Comparison of ENCODE assay signal across 14 cellular contexts in genomic region chr5:6359534-6359933, GRCh38. TPM values are rescaled to one million over a fixed set of nuclear protein-coding genes. Genes with fewer than 3 reads are reported as not detected.
DNase-seq lines count a peak whose midpoint lies in the region; ATAC-seq lines count a peak whose summit lies in the region.
"Had no signal": no experiment of that assay in that cellular context is flagged by ENCODE, and none has a peak within 500 bp of the region (broad histone marks: within the 10 kb centered on the region; RNA-seq: fewer than 3 reads in every experiment).

No MANE protein-coding gene starts in this region.

- DNase-seq in activated naive CD4-positive, alpha-beta T cell treated with anti-CD3 and anti-CD28 coated beads for 36 hours = no peak
- no peak for DNase-seq in activated naive CD4-positive, alpha-beta T cell (lab: John Stamatoyannopoulos, UW)
- DNase-seq in stimulated activated CD8-positive, alpha-beta memory T cell treated with anti-CD3 and anti-CD28 coated beads, Interleukin-4, amount 100 ng/mL, for 48 hours = peak; percentile 10
- no peak for DNase-seq in NCI-H2081 treated with DMSO at 0.1 percent for 48 hours (lab: John Stamatoyannopoulos, UW)
- DNase-seq in left colon = no peak
- DNase-seq in NCI-H82 treated with DMSO at 0.1 percent for 48 hours (lab: John Stamatoyannopoulos, UW; ENCODE audit: unreplicated experiment) = no peak
- DNase-seq: cerebellar nuclear complex; midbrain; NCI-H1092 treated with DMSO at 0.1 percent for 48 hours; NCI-H510A; RPMI8226; stimulated activated CD4-positive, alpha-beta T cell treated with anti-CD3 and anti-CD28 coated beads, Interleukin-4, amount 100 ng/mL, for 1 hour had no signal

- H3K4me3 Mint-ChIP-seq in activated naive CD4-positive, alpha-beta T cell treated with anti-CD3 and anti-CD28 coated beads for 36 hours = no peak overlapping the region
- H3K4me3 Mint-ChIP-seq in activated T-helper 17 cell treated with anti-CD3 and anti-CD28 coated beads, Interleukin-2, amount 50 U/mL, for 72 hours = peak overlapping the region; percentile 51

- H3K27me3 Mint-ChIP-seq in activated naive CD4-positive, alpha-beta T cell treated with anti-CD3 and anti-CD28 coated beads for 36 hours (ENCODE audit: low read depth) = no peaks in the 10 kb centered on the region
- no peaks in the 10 kb centered on the region for H3K27me3 Mint-ChIP-seq in activated T-helper 17 cell treated with anti-CD3 and anti-CD28 coated beads, Interleukin-2, amount 50 U/mL, for 72 hours

- H3K4me1 Mint-ChIP-seq in activated naive CD4-positive, alpha-beta T cell treated with anti-CD3 and anti-CD28 coated beads for 36 hours (ENCODE audit: low read depth) = peaks cover 20% of the 10 kb centered on the region
- peaks cover 9% of the 10 kb centered on the region for H3K4me1 Mint-ChIP-seq in activated T-helper 17 cell treated with anti-CD3 and anti-CD28 coated beads, Interleukin-2, amount 50 U/mL, for 72 hours

- CTCF ChIA-PET in activated naive CD4-positive, alpha-beta T cell treated with anti-CD3 and anti-CD28 coated beads for 36 hours (lab: Charles Lee) = no interaction called here

- peak overlapping the region; percentile 22 for H3K27ac Mint-ChIP-seq in activated naive CD4-positive, alpha-beta T cell treated with anti-CD3 and anti-CD28 coated beads for 36 hours
- peak overlapping the region; percentile 88 for H3K27ac Mint-ChIP-seq in activated T-helper 17 cell treated with anti-CD3 and anti-CD28 coated beads, Interleukin-2, amount 50 U/mL, for 72 hours

- peaks cover 3% of the 10 kb centered on the region for H3K9me3 Mint-ChIP-seq in activated naive CD4-positive, alpha-beta T cell treated with anti-CD3 and anti-CD28 coated beads for 36 hours
- no peaks in the 10 kb centered on the region for H3K9me3 Mint-ChIP-seq in activated T-helper 17 cell treated with anti-CD3 and anti-CD28 coated beads, Interleukin-2, amount 50 U/mL, for 72 hours

- H3K36me3 Mint-ChIP-seq in activated naive CD4-positive, alpha-beta T cell treated with anti-CD3 and anti-CD28 coated beads for 36 hours (ENCODE audit: low read depth) = peaks cover 26% of the 10 kb centered on the region
- H3K36me3 Mint-ChIP-seq in activated T-helper 17 cell treated with anti-CD3 and anti-CD28 coated beads, Interleukin-2, amount 50 U/mL, for 72 hours (ENCODE audit: low read depth) = peaks cover 19% of the 10 kb centered on the region

- intact Hi-C loops in activated naive CD4-positive, alpha-beta T cell treated with anti-CD3 and anti-CD28 coated beads for 36 hours (cut with micrococcal nuclease) = no loop called here
- intact Hi-C loops in left colon (cut with DNase I, micrococcal nuclease) = no loop called here

- ATAC-seq in HG02943 (IDR thresholded peaks at IDR 0.05; ENCODE audit: low read depth, unreplicated experiment) (peak; percentile 12), left colon (no peak)
- ATAC-seq in activated T-helper 17 cell treated with anti-CD3 and anti-CD28 coated beads, Interleukin-2, amount 50 U/mL, for 72 hours (replicated peaks) = no peak

RNA-seq across cellular contexts. Expression of gene MED10, which starts 18.8 kb away (rescaled TPM):
- 10 to 100 TPM; 49.3 to 50.0 TPM for total RNA-seq in activated naive CD4-positive, alpha-beta T cell treated with anti-CD3 and anti-CD28 coated beads for 36 hours
- 10 to 100 TPM; 65.8 to 92.1 TPM for total RNA-seq in activated T-helper 17 cell treated with anti-CD3 and anti-CD28 coated beads, Interleukin-2, amount 50 U/mL, for 72 hours
- 10 to 100 TPM; 23.9 to 30.0 TPM for total RNA-seq in left colon
